Comparison of ENCODE assay signal across 21 cellular contexts in genomic region chr12:84807249-84807648, GRCh38.
DNase-seq lines count a peak whose midpoint lies in the region; ATAC-seq and TF ChIP-seq lines count a peak whose summit lies in the region.
"Had no signal": no experiment of that assay in that cellular context is flagged by ENCODE, and none has a peak within 500 bp of the region (broad histone marks: within the 10 kb centered on the region; RNA-seq: fewer than 3 reads in every experiment).

No MANE protein-coding gene starts in this region.

- H3K4me1 ChIP-seq in SK-N-SH (ENCODE audit: control insufficient read depth in 1 of 2, insufficient read depth in 2 of 2, low read depth in 1 of 2, low read length in 1 of 2), result no peaks in the 10 kb centered on the region; a peak in 1 of 4 replicates

- POLR2A ChIA-PET in SK-N-SH (lab: Yijun Ruan, JAX), result no interaction called here

- no peaks in the 10 kb centered on the region for H3K9me3 Mint-ChIP-seq in HFFc6
- H3K9me3 Mint-ChIP-seq: activated naive CD4-positive, alpha-beta T cell treated with anti-CD3 and anti-CD28 coated beads, Interleukin-2, amount 10 ng/mL, durations not matched to agents 7 days and 5 days; GM23338 had no signal

- no peak overlapping the region for H3K9ac ChIP-seq in SK-N-SH

- no peaks in the 10 kb centered on the region for H3K9me3 ChIP-seq in SK-N-SH
- H3K9me3 ChIP-seq: BE2C, thoracic aorta had no signal

- H3K4me2 ChIP-seq in SK-N-SH, result no peak overlapping the region
- H3K4me2 ChIP-seq: GM23338 had no signal

- peaks cover 2% of the 10 kb centered on the region; the same call in 1 of the 2 replicates for H3K27me3 Mint-ChIP-seq in HFFc6 (ENCODE audit: insufficient read depth)
- H3K27me3 Mint-ChIP-seq: activated naive CD4-positive, alpha-beta T cell treated with anti-CD3 and anti-CD28 coated beads, Interleukin-2, amount 10 ng/mL, durations not matched to agents 7 days and 5 days; memory B cell; stimulated activated memory B cell treated with anti-CD40 and anti-IgM and Interleukin-4, amounts not matched to agents 10 μg/mL and 1 μg/mL and 100 μg/mL, for 72 hours had no signal

- peak; percentile 21 for DNase-seq in HFFc6
- no peak for DNase-seq in SK-N-SH
- peak; percentile 70 for DNase-seq in fibroblast of mammary gland (ENCODE audit: low read depth)
- no peak for DNase-seq in NCI-H187 treated with DMSO at 0.1 percent for 48 hours (lab: John Stamatoyannopoulos, UW)
- no peak for DNase-seq in T-helper 9 cell
- DNase-seq in activated T-cell treated with anti-CD3 and anti-CD28 coated beads for 4 hours, result no peak
- DNase-seq: activated naive CD4-positive, alpha-beta T cell treated with anti-CD3 and anti-CD28 coated beads, Interleukin-2, amount 10 ng/mL, durations not matched to agents 7 days and 5 days; BE2C; COR-L47; DND-41; NCI-H1694 treated with DMSO at 0.1 percent for 48 hours; NCI-H748 treated with DMSO at 0.1 percent for 48 hours; Right ventricle myocardium superior; small intestine had no signal

- no peak for ATAC-seq in GM18511 (IDR thresholded peaks at IDR 0.05; ENCODE audit: unreplicated experiment)
- ATAC-seq: esophagus mucosa; GM23338; K562; stimulated activated memory B cell treated with anti-CD40 and anti-IgM and Interleukin-4, amounts not matched to agents 10 μg/mL and 1 μg/mL and 100 μg/mL, for 72 hours had no signal

- no peak overlapping the region for H2AFZ ChIP-seq in SK-N-SH (ENCODE audit: low read depth)
- H2AFZ ChIP-seq: GM23338 had no signal

- no peak for TF ChIP-seq RAD21 in SK-N-SH (IDR thresholded peaks at IDR 0.05; ENCODE audit: low read length)

- H3K27ac Mint-ChIP-seq in HFFc6, result no peak overlapping the region
- H3K27ac Mint-ChIP-seq: activated naive CD4-positive, alpha-beta T cell treated with anti-CD3 and anti-CD28 coated beads, Interleukin-2, amount 10 ng/mL, durations not matched to agents 7 days and 5 days; GM23338; memory B cell; stimulated activated memory B cell treated with anti-CD40 and anti-IgM and Interleukin-4, amounts not matched to agents 10 μg/mL and 1 μg/mL and 100 μg/mL, for 72 hours had no signal

- H3K36me3 Mint-ChIP-seq in HFFc6 (ENCODE audit: low read depth), result no peaks in the 10 kb centered on the region
- H3K36me3 Mint-ChIP-seq: activated naive CD4-positive, alpha-beta T cell treated with anti-CD3 and anti-CD28 coated beads, Interleukin-2, amount 10 ng/mL, durations not matched to agents 7 days and 5 days; memory B cell; stimulated activated memory B cell treated with anti-CD40 and anti-IgM and Interleukin-4, amounts not matched to agents 10 μg/mL and 1 μg/mL and 100 μg/mL, for 72 hours had no signal

- CTCF ChIA-PET in SK-N-SH (lab: Yijun Ruan, JAX), result interaction anchor here (0.6 to 1.0 kb wide), 2 partner anchors 20 to 982 kb away, joined by 3 read pairs; no protein-coding TSS in a partner anchor

- H3K79me2 ChIP-seq in SK-N-SH (ENCODE audit: insufficient read depth), result no peaks in the 10 kb centered on the region

- H3K4me3 Mint-ChIP-seq in HFFc6, result no peak overlapping the region
- H3K4me3 Mint-ChIP-seq: activated naive CD4-positive, alpha-beta T cell treated with anti-CD3 and anti-CD28 coated beads, Interleukin-2, amount 10 ng/mL, durations not matched to agents 7 days and 5 days; GM23338; memory B cell; stimulated activated memory B cell treated with anti-CD40 and anti-IgM and Interleukin-4, amounts not matched to agents 10 μg/mL and 1 μg/mL and 100 μg/mL, for 72 hours had no signal

- no peaks in the 10 kb centered on the region for H4K20me1 ChIP-seq in SK-N-SH (ENCODE audit: insufficient read depth)

- no peaks in the 10 kb centered on the region for H3K36me3 ChIP-seq in SK-N-SH (replicated peaks in 1 of 2; ENCODE audit: control insufficient read depth in 1 of 2, insufficient read depth in 2 of 2, low read length in 1 of 2)
- H3K36me3 ChIP-seq: BE2C, thoracic aorta had no signal

- H3K4me3 ChIP-seq in SK-N-SH (ENCODE audit: low read depth in 2 of 2, low read length in 1 of 2) (no peak overlapping the region), fibroblast of mammary gland (ENCODE audit: control insufficient read depth, low read depth, low read length) (no peak overlapping the region)
- H3K4me3 ChIP-seq: GM23338, K562, thoracic aorta had no signal

- TF ChIP-seq CTCF in HFFc6 (IDR thresholded peaks at IDR 0.05), result no peak
- TF ChIP-seq CTCF in SK-N-SH (IDR thresholded peaks at IDR 0.05), result no peak
- no peak for TF ChIP-seq CTCF in fibroblast of mammary gland (conservative IDR thresholded peaks at IDR 0.05; ENCODE audit: control insufficient read depth, insufficient read depth, low read depth, low read length)

- peak in 1 of 2 experiments; percentile 59; a peak in 2 of 4 replicates for TF ChIP-seq EP300 in SK-N-SH (IDR thresholded peaks at IDR 0.05; ENCODE audit: borderline replicate concordance in 1 of 2, low read depth in 1 of 2, low read length in 1 of 2)

- no peaks in the 10 kb centered on the region for H3K27me3 ChIP-seq in SK-N-SH (ENCODE audit: insufficient read depth)
- H3K27me3 ChIP-seq: BE2C had no signal

- peak overlapping the region in 1 of 2 experiments; percentile 52; a peak in 2 of 4 replicates for H3K27ac ChIP-seq in SK-N-SH (ENCODE audit: low read depth in 2 of 2, low read length in 1 of 2)
- H3K27ac ChIP-seq: thoracic aorta had no signal

- no peaks in the 10 kb centered on the region for H3K9me2 ChIP-seq in SK-N-SH

- H3K4me1 Mint-ChIP-seq in HFFc6 (ENCODE audit: low read depth), result peaks cover 37% of the 10 kb centered on the region
- H3K4me1 Mint-ChIP-seq: activated naive CD4-positive, alpha-beta T cell treated with anti-CD3 and anti-CD28 coated beads, Interleukin-2, amount 10 ng/mL, durations not matched to agents 7 days and 5 days; memory B cell; stimulated activated memory B cell treated with anti-CD40 and anti-IgM and Interleukin-4, amounts not matched to agents 10 μg/mL and 1 μg/mL and 100 μg/mL, for 72 hours had no signal

- H3F3A ChIP-seq in SK-N-SH (replicated peaks; ENCODE audit: insufficient read depth), result peaks cover 12% of the 10 kb centered on the region

TF ChIP-seq in SK-N-SH, 30 proteins besides CTCF, POLR2A, EP300 and RAD21:
- TF ChIP-seq MAX (IDR thresholded peaks at IDR 0.05; ENCODE audit: low read depth) (0 out of 2 replicates have a peak, but pooled peaks have one; percentile 10), NRF1 (IDR thresholded peaks at IDR 0.05; ENCODE audit: low read depth, low read length) (no peak), SIN3A (IDR thresholded peaks at IDR 0.05; ENCODE audit: borderline replicate concordance, low read depth, low read length) (0 out of 2 replicates have a peak, but pooled peaks have one; percentile 25), FOSL2 (IDR thresholded peaks at IDR 0.05; ENCODE audit: borderline replicate concordance, low read depth) (peak; percentile 77; the same call in 1 of the 2 replicates), TAF1 (IDR thresholded peaks at IDR 0.05; ENCODE audit: borderline replicate concordance, low read depth, low read length) (no peak), MEF2A (IDR thresholded peaks at IDR 0.05; ENCODE audit: borderline replicate concordance, low read depth) (peak; percentile 81), TCF12 (IDR thresholded peaks at IDR 0.05) (peak; percentile 67), JUND (IDR thresholded peaks at IDR 0.05) (peak; percentile 64), NFIC (IDR thresholded peaks at IDR 0.05; ENCODE audit: borderline replicate concordance) (peak; percentile 56; the same call in 1 of the 2 replicates)
- TF ChIP-seq, protein P1, sequence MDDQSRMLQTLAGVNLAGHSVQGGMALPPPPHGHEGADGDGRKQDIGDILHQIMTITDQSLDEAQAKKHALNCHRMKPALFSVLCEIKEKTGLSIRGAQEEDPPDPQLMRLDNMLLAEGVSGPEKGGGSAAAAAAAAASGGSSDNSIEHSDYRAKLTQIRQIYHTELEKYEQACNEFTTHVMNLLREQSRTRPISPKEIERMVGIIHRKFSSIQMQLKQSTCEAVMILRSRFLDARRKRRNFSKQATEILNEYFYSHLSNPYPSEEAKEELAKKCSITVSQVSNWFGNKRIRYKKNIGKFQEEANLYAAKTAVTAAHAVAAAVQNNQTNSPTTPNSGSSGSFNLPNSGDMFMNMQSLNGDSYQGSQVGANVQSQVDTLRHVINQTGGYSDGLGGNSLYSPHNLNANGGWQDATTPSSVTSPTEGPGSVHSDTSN (IDR thresholded peaks at IDR 0.05), result peak; percentile 90
- TF ChIP-seq, protein P2, sequence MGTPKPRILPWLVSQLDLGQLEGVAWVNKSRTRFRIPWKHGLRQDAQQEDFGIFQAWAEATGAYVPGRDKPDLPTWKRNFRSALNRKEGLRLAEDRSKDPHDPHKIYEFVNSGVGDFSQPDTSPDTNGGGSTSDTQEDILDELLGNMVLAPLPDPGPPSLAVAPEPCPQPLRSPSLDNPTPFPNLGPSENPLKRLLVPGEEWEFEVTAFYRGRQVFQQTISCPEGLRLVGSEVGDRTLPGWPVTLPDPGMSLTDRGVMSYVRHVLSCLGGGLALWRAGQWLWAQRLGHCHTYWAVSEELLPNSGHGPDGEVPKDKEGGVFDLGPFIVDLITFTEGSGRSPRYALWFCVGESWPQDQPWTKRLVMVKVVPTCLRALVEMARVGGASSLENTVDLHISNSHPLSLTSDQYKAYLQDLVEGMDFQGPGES (IDR thresholded peaks at IDR 0.05; ENCODE audit: low read depth, low read length), result no peak

Comparison
In these comparisons a context has a peak if more than half of its experiments do, and no peak if none do; other contexts are left out.
1. DNase-seq: peak in HFFc6 (single experiment) and fibroblast of mammary gland (single experiment); none in SK-N-SH (single experiment), NCI-H187 treated with DMSO at 0.1 percent for 48 hours (single experiment), T-helper 9 cell (single experiment) and activated T-cell treated with anti-CD3 and anti-CD28 coated beads for 4 hours (single experiment).